Comparison of ENCODE assay signal across 25 cellular contexts in genomic region chr3:139954146-139954545, GRCh38. TPM values are rescaled to one million over a fixed set of nuclear protein-coding genes. Genes with fewer than 3 reads are reported as not detected.
"Had no signal": no experiment of that assay in that cellular context is flagged by ENCODE, and none has a peak within 500 bp of the region (broad histone marks: within the 10 kb centered on the region; RNA-seq: fewer than 3 reads in every experiment).

No MANE protein-coding gene starts in this region.

- H3K27ac ChIP-seq: neural progenitor cell, neutrophil, pancreas, prostate gland, right lobe of liver, sigmoid colon, stomach, thoracic aorta, thyroid gland, tibial nerve, upper lobe of right lung, uterus had no signal

- H3K4me1 ChIP-seq: pancreas, prostate gland, right lobe of liver, sigmoid colon, stomach, thyroid gland, tibial nerve, upper lobe of right lung, uterus had no signal

- H3K36me3 ChIP-seq: neural progenitor cell, neutrophil, pancreas, prostate gland, right lobe of liver, sigmoid colon, stomach, thoracic aorta, thyroid gland, tibial nerve, upper lobe of right lung, uterus had no signal

- H2AFZ ChIP-seq: neural progenitor cell had no signal

- H3K27me3 ChIP-seq: neural progenitor cell, pancreas, right lobe of liver, sigmoid colon, thyroid gland, tibial nerve, upper lobe of right lung, uterus had no signal

- DNase-seq: naive thymus-derived CD4-positive, alpha-beta T cell; natural killer cell; nucleus accumbens; pancreas; retina; right cardiac atrium; right lobe of liver; sigmoid colon; small intestine; stimulated activated CD4-positive, alpha-beta T cell treated with anti-CD3 and anti-CD28 coated beads, Interleukin-15, amount 100 ng/mL, for 24 hours; stimulated activated CD4-positive, alpha-beta T cell treated with anti-CD3 and anti-CD28 coated beads, Interleukin-2, amount 100 ng/mL, for 24 hours; stimulated activated CD4-positive, alpha-beta T cell treated with anti-CD3 and anti-CD28 coated beads, Interleukin-2, amount 100 ng/mL, for 48 hours; stimulated activated CD4-positive, alpha-beta T cell treated with anti-CD3 and anti-CD28 coated beads, Interleukin-4, amount 100 ng/mL, for 24 hours; stimulated activated naive B cell treated with anti-CD40 and anti-IgM and Interleukin-4, amounts not matched to agents 10 μg/mL and 1 μg/mL and 100 μg/mL, for 72 hours; stimulated activated naive CD4-positive, alpha-beta T cell treated with Interleukin-2 at 50 U/mL for 16 hours; stomach; thyroid gland; upper lobe of right lung; uterus had no signal

- H3K4me3 ChIP-seq: neural progenitor cell, pancreas, prostate gland, right lobe of liver, sigmoid colon, stomach, thoracic aorta, thyroid gland, tibial nerve, upper lobe of right lung, uterus had no signal

- ATAC-seq: naive thymus-derived CD4-positive, alpha-beta T cell; natural killer cell; pancreas; right lobe of liver; stimulated activated effector memory CD8-positive, alpha-beta T cell treated with anti-CD3 and anti-CD28 coated beads, Interleukin-12 subunit alpha, Interleukin-12 subunit beta, amount 100 ng/mL, for 72 hours; stimulated activated naive B cell treated with anti-CD40 and anti-IgM and Interleukin-4, amounts not matched to agents 10 μg/mL and 1 μg/mL and 100 μg/mL, for 72 hours; upper lobe of right lung had no signal

- H3K9ac ChIP-seq: neural progenitor cell had no signal

- H3K4me2 ChIP-seq: neural progenitor cell had no signal

- H3K9me3 ChIP-seq: neutrophil, pancreas, prostate gland, right lobe of liver, sigmoid colon, stomach, thoracic aorta, thyroid gland, tibial nerve, upper lobe of right lung, uterus had no signal

RNA-seq across cellular contexts. Expression of gene CLSTN2, which starts 19.2 kb away (rescaled TPM):
- polyA plus RNA-seq: naive thymus-derived CD4-positive, alpha-beta T cell had no signal
